30 cellular contexts compared by ENCODE assay signal in genomic region chr7:108845960-108846359, GRCh38.
"Had no signal": no experiment of that assay in that cellular context is flagged by ENCODE, and none has a peak within 500 bp of the region (broad histone marks: within the 10 kb centered on the region; RNA-seq: fewer than 3 reads in every experiment).

No MANE protein-coding gene starts in this region.

- H3K36me3 Mint-ChIP-seq: naive thymus-derived CD4-positive, alpha-beta T cell; natural killer cell; stimulated activated effector memory CD8-positive, alpha-beta T cell treated with anti-CD3 and anti-CD28 coated beads, Interleukin-12 subunit alpha, Interleukin-12 subunit beta, amount 100 ng/mL, for 72 hours; stimulated activated naive B cell treated with anti-CD40 and anti-IgM and Interleukin-4, amounts not matched to agents 10 μg/mL and 1 μg/mL and 100 μg/mL, for 72 hours had no signal

- H3K36me3 ChIP-seq: neutrophil, pancreas, right lobe of liver, sigmoid colon, stomach, thoracic aorta, thyroid gland, tibial nerve, upper lobe of left lung, vagina had no signal

- H3K27ac Mint-ChIP-seq: naive thymus-derived CD4-positive, alpha-beta T cell; natural killer cell; progenitor cell of endocrine pancreas; stimulated activated effector memory CD8-positive, alpha-beta T cell treated with anti-CD3 and anti-CD28 coated beads, Interleukin-12 subunit alpha, Interleukin-12 subunit beta, amount 100 ng/mL, for 72 hours; stimulated activated naive B cell treated with anti-CD40 and anti-IgM and Interleukin-4, amounts not matched to agents 10 μg/mL and 1 μg/mL and 100 μg/mL, for 72 hours; stimulated activated naive CD8-positive, alpha-beta T cell treated with anti-CD3 and anti-CD28 coated beads, Interleukin-15, Interleukin-2, amounts not matched to agents 100 ng/mL and 50 ng/mL, for 24 hours had no signal

- H3K4me3 ChIP-seq: pancreas, psoas muscle, right lobe of liver, sigmoid colon, stomach, thoracic aorta, thyroid gland, tibial nerve, upper lobe of left lung, vagina had no signal

- H3K9me3 ChIP-seq: neutrophil, pancreas, psoas muscle, right lobe of liver, sigmoid colon, stomach, thoracic aorta, thyroid gland, tibial nerve, upper lobe of left lung, vagina had no signal

- H3K4me1 ChIP-seq: pancreas, psoas muscle, right lobe of liver, sigmoid colon, stomach, thyroid gland, tibial nerve, upper lobe of left lung, vagina had no signal

- ATAC-seq: naive thymus-derived CD4-positive, alpha-beta T cell; natural killer cell; pancreas; psoas muscle; right cardiac atrium; right lobe of liver; stimulated activated effector memory CD8-positive, alpha-beta T cell treated with anti-CD3 and anti-CD28 coated beads, Interleukin-12 subunit alpha, Interleukin-12 subunit beta, amount 100 ng/mL, for 72 hours; stimulated activated naive B cell treated with anti-CD40 and anti-IgM and Interleukin-4, amounts not matched to agents 10 μg/mL and 1 μg/mL and 100 μg/mL, for 72 hours had no signal

- H3K9me3 Mint-ChIP-seq: nephron; neural crest cell; stimulated activated naive CD8-positive, alpha-beta T cell treated with anti-CD3 and anti-CD28 coated beads, Interleukin-15, Interleukin-2, amounts not matched to agents 100 ng/mL and 50 ng/mL, for 24 hours had no signal

- H3K27ac ChIP-seq: neutrophil, pancreas, psoas muscle, right lobe of liver, sigmoid colon, stomach, thoracic aorta, thyroid gland, tibial nerve, upper lobe of left lung, vagina had no signal

- DNase-seq: naive thymus-derived CD4-positive, alpha-beta T cell; natural killer cell; nucleus accumbens; pancreas; posterior cingulate gyrus; psoas muscle; right cardiac atrium; right lobe of liver; sigmoid colon; small intestine; stimulated activated CD4-positive, alpha-beta T cell treated with anti-CD3 and anti-CD28 coated beads, Interleukin-15, amount 100 ng/mL, for 24 hours; stimulated activated CD4-positive, alpha-beta T cell treated with anti-CD3 and anti-CD28 coated beads, Interleukin-2, amount 100 ng/mL, for 24 hours; stimulated activated CD4-positive, alpha-beta T cell treated with anti-CD3 and anti-CD28 coated beads, Interleukin-2, amount 100 ng/mL, for 48 hours; stimulated activated CD4-positive, alpha-beta T cell treated with anti-CD3 and anti-CD28 coated beads, Interleukin-4, amount 100 ng/mL, for 24 hours; stimulated activated naive B cell treated with anti-CD40 and anti-IgM and Interleukin-4, amounts not matched to agents 10 μg/mL and 1 μg/mL and 100 μg/mL, for 72 hours; stimulated activated naive CD4-positive, alpha-beta T cell treated with Interleukin-2 at 50 U/mL for 16 hours; stomach; thyroid gland; trophoblast cell; upper lobe of left lung had no signal

- H3K27me3 Mint-ChIP-seq: stimulated activated naive B cell treated with anti-CD40 and anti-IgM and Interleukin-4, amounts not matched to agents 10 μg/mL and 1 μg/mL and 100 μg/mL, for 72 hours; stimulated activated naive CD8-positive, alpha-beta T cell treated with anti-CD3 and anti-CD28 coated beads, Interleukin-15, Interleukin-2, amounts not matched to agents 100 ng/mL and 50 ng/mL, for 24 hours had no signal

- FAIRE-seq: pancreas, small intestine, urothelium cell line had no signal

- H3K4me1 Mint-ChIP-seq: naive thymus-derived CD4-positive, alpha-beta T cell; natural killer cell; neural crest cell; stimulated activated effector memory CD8-positive, alpha-beta T cell treated with anti-CD3 and anti-CD28 coated beads, Interleukin-12 subunit alpha, Interleukin-12 subunit beta, amount 100 ng/mL, for 72 hours; stimulated activated naive B cell treated with anti-CD40 and anti-IgM and Interleukin-4, amounts not matched to agents 10 μg/mL and 1 μg/mL and 100 μg/mL, for 72 hours had no signal

- H3K4me3 Mint-ChIP-seq: naive thymus-derived CD4-positive, alpha-beta T cell; natural killer cell; nephron; neural crest cell; stimulated activated effector memory CD8-positive, alpha-beta T cell treated with anti-CD3 and anti-CD28 coated beads, Interleukin-12 subunit alpha, Interleukin-12 subunit beta, amount 100 ng/mL, for 72 hours; stimulated activated naive B cell treated with anti-CD40 and anti-IgM and Interleukin-4, amounts not matched to agents 10 μg/mL and 1 μg/mL and 100 μg/mL, for 72 hours; stimulated activated naive CD8-positive, alpha-beta T cell treated with anti-CD3 and anti-CD28 coated beads, Interleukin-15, Interleukin-2, amounts not matched to agents 100 ng/mL and 50 ng/mL, for 24 hours had no signal

- H3K27me3 ChIP-seq: neutrophil, pancreas, right lobe of liver, sigmoid colon, stomach, thyroid gland, tibial nerve, upper lobe of left lung, vagina had no signal
